In genomic region chr16:24701521-24701951, GRCh38 we compare ENCODE assay signal across 11 cellular contexts. TPM values are rescaled to one million over a fixed set of nuclear protein-coding genes. Genes with fewer than 3 reads are reported as not detected.
DNase-seq lines count a peak whose midpoint lies in the region; ATAC-seq, FAIRE-seq and TF ChIP-seq lines count a peak whose summit lies in the region.
"Had no signal": no experiment of that assay in that cellular context is flagged by ENCODE, and none has a peak within 500 bp of the region (broad histone marks: within the 10 kb centered on the region; RNA-seq: fewer than 3 reads in every experiment).

No MANE protein-coding gene starts in this region.

- no TSS peak for BruUV-seq in mammary epithelial cell (replicated peaks; lab: Mats Ljungman, UMichigan)

- dilution Hi-C loops in mammary epithelial cell (cut with HindIII; ENCODE audit: low sequenced_read_pairs) = no loop called here

- H3K9ac ChIP-seq in mammary epithelial cell (ENCODE audit: insufficient read depth, low read length) = no peak overlapping the region

- no peak for ATAC-seq in lower lobe of right lung
- ATAC-seq in GM21390 (IDR thresholded peaks at IDR 0.05; ENCODE audit: unreplicated experiment) = no peak

- H2AFZ ChIP-seq in mammary epithelial cell (ENCODE audit: low read depth, low read length) = peak overlapping the region; percentile 56

- CTCF ChIA-PET in mammary epithelial cell (lab: Charles Lee; ENCODE audit: low non-redundant PET) = interaction anchor here (0.6 to 0.8 kb wide), 2 partner anchors 20 to 1378 kb away, joined by 6 to 13 read pairs; no protein-coding TSS in a partner anchor

- H3K27me3 ChIP-seq in mammary epithelial cell (ENCODE audit: insufficient read depth, low read length) (no peaks in the 10 kb centered on the region), lower lobe of right lung (ENCODE audit: low read depth) (no peaks in the 10 kb centered on the region), tibial artery (no peaks in the 10 kb centered on the region)

- H3K9me3 ChIP-seq in mammary epithelial cell (replicated peaks; ENCODE audit: insufficient read depth, low read length) (no peaks in the 10 kb centered on the region), lower lobe of right lung (no peaks in the 10 kb centered on the region), tibial artery (no peaks in the 10 kb centered on the region)

- no peaks in the 10 kb centered on the region for H4K20me1 ChIP-seq in mammary epithelial cell (ENCODE audit: insufficient read depth, low read length)

- H3K4me2 ChIP-seq in mammary epithelial cell (ENCODE audit: insufficient read depth, low read depth, low read length) = peak overlapping the region; percentile 6

- H3K79me2 ChIP-seq in mammary epithelial cell (ENCODE audit: insufficient read depth, low read length) = no peaks in the 10 kb centered on the region

- H3K4me1 ChIP-seq in mammary epithelial cell (ENCODE audit: insufficient read depth, low read length) (peaks cover 16% of the 10 kb centered on the region), lower lobe of right lung (no peaks in the 10 kb centered on the region), tibial artery (peaks cover 0 to 62% (median 27%) of the 10 kb centered on the region in 4 donors)

- in situ Hi-C loops in mammary epithelial cell (cut with MboI; ENCODE audit: low sequenced_read_pairs in 2 of 2) = no loop called here

- WGBS in mammary epithelial cell (ENCODE audit: low coverage, missing lambda C conversion rate) = 33% methylated on average over 2 of the region's 5 CpGs

- TF ChIP-seq CTCF in mammary epithelial cell (conservative IDR thresholded peaks at IDR 0.05 in 1 of 2, IDR thresholded peaks at IDR 0.05 in 1 of 2; ENCODE audit: extremely low read depth in 1 of 2, insufficient read depth in 1 of 2, low read depth in 1 of 2, low read length in 2 of 2) = no peak
- no peak for TF ChIP-seq CTCF in lower lobe of right lung (IDR thresholded peaks at IDR 0.05)
- TF ChIP-seq CTCF in tibial artery (IDR thresholded peaks at IDR 0.05) = no peak

- H3K4me3 ChIP-seq in mammary epithelial cell (replicated peaks in 1 of 3; ENCODE audit: insufficient read depth in 1 of 3, low read depth in 2 of 3, low read length in 3 of 3) = no peak overlapping the region
- no peak overlapping the region for H3K4me3 ChIP-seq in lower lobe of right lung
- no peak overlapping the region for H3K4me3 ChIP-seq in tibial artery

- H3K27ac ChIP-seq in mammary epithelial cell (ENCODE audit: insufficient read depth, low read depth, low read length) (peak overlapping the region; percentile 5), lower lobe of right lung (peak overlapping the region; percentile 18), tibial artery (peak overlapping the region; percentile 77 to 86)
- H3K27ac ChIP-seq: HL-60 had no signal

- DNase-seq in HS-27A (ENCODE audit: low read depth) (peak; percentile 33), mammary epithelial cell (no peak), lower lobe of right lung (no peak), tibial artery (peak; percentile 47 to 71), DMS 273 (lab: John Stamatoyannopoulos, UW; ENCODE audit: unreplicated experiment) (no peak), 8988T (no peak), frontal cortex (ENCODE audit: low spot score in 2 of 2) (no peak)
- DNase-seq: activated T-cell treated with anti-CD3 and anti-CD28 coated beads, Interleukin-2, amount 50 U/mL, for 48 hours; NCI-H2171 had no signal

- no peak for FAIRE-seq in frontal cortex (lab: Jason Lieb, UNC)

- no peaks in the 10 kb centered on the region for H3K36me3 ChIP-seq in mammary epithelial cell (ENCODE audit: insufficient read depth, low read length)
- no peaks in the 10 kb centered on the region for H3K36me3 ChIP-seq in lower lobe of right lung
- no peaks in the 10 kb centered on the region for H3K36me3 ChIP-seq in tibial artery

- intact Hi-C loops in mammary epithelial cell (cut with micrococcal nuclease) (loop anchor here (1.0 to 2.0 kb wide), 3 partner anchors 28 to 99 kb away; partner anchors contain the start of gene TNRC6A), lower lobe of right lung (cut with DNase I) (no loop called here), tibial artery (cut with DNase I; ENCODE audit: low total_unique reads) (no loop called here)

RNA-seq across cellular contexts. Expression of gene TNRC6A, which starts 27.9 kb away (rescaled TPM):
- total RNA-seq in mammary epithelial cell (10 to 100 TPM; 21.3 to 36.9 TPM), lower lobe of right lung (49.4 TPM), frontal cortex (53.8 TPM)
- polyA plus RNA-seq in mammary epithelial cell = 22.3 TPM
- 45.5 TPM for polyA minus RNA-seq in mammary epithelial cell

Comparison
In these comparisons a context has a peak if more than half of its experiments do, and no peak if none do; other contexts are left out.
1. DNase-seq: peak in HS-27A (single experiment) and tibial artery (2 of 2); none in mammary epithelial cell (single experiment), lower lobe of right lung (single experiment), DMS 273 (single experiment), 8988T (single experiment) and frontal cortex (0 of 2).
2. H3K27ac ChIP-seq: peak in every context shown above with its lines; median percentile 82 in tibial artery; 18 in lower lobe of right lung; 5 in mammary epithelial cell.